ENCODE assay signal across 8 cellular contexts in the genomic region with DNA sequence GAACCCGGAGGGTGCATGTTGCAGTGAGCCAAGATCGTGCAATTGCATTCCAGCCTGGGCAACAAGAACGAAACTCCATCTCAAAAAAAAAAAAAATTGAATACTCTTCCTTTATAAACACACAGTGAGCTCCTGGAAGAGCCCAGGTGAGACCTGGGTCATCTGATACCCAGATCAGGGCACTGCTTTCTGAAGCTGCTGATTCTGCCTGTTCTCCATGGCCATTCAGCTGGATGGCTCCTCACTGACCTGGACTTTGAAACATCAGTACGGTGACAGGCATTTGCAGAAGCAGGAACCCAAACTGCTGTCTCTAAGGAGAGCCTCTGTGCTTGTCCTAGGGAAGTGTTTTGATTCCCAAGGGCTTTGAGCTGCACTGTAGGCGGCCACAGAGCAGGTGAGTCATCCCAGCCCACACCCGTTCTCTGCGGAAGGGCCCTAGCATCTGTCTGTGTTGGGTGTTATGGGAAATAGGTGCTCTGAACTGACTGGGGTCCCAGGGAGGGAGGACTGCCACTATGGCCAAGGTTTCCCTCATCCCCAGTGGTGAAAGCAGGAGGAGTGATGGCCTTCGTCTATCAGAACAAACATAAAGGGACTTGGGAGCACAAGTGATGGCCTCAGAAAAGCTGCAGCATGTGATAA.
DNase-seq lines count a peak whose midpoint lies in the region; ATAC-seq, FAIRE-seq and TF ChIP-seq lines count a peak whose summit lies in the region.

No MANE protein-coding gene starts in this region.

- H3K27me3 Mint-ChIP-seq in activated T-helper 2 cell treated with anti-CD3 and anti-CD28 coated beads, Interferon-gamma antibody, Interleukin-2, Interleukin-4, amounts not matched to agents 10 μg/mL and 5 μg/mL and 100 μg/mL, durations not matched to agents 14 hours and 24 hours and 36 hours (ENCODE audit: low read depth) = peaks cover 2% of the 10 kb centered on the region

- H3K9me3 Mint-ChIP-seq in activated T-helper 2 cell treated with anti-CD3 and anti-CD28 coated beads, Interferon-gamma antibody, Interleukin-2, Interleukin-4, amounts not matched to agents 10 μg/mL and 5 μg/mL and 100 μg/mL, durations not matched to agents 14 hours and 24 hours and 36 hours = no peaks in the 10 kb centered on the region

- H3K4me1 Mint-ChIP-seq in activated T-helper 2 cell treated with anti-CD3 and anti-CD28 coated beads, Interferon-gamma antibody, Interleukin-2, Interleukin-4, amounts not matched to agents 10 μg/mL and 5 μg/mL and 100 μg/mL, durations not matched to agents 14 hours and 24 hours and 36 hours (ENCODE audit: low read depth) = peaks cover 8% of the 10 kb centered on the region

- FAIRE-seq in K562 (lab: Jason Lieb, UNC) = peak; percentile 49

- peaks cover 3% of the 10 kb centered on the region for H3K9me1 ChIP-seq in K562 (ENCODE audit: control insufficient read depth, insufficient read depth, low read length)

- no peaks in the 10 kb centered on the region for H3K79me2 ChIP-seq in K562 (ENCODE audit: control insufficient read depth, insufficient read depth, low read length)

- H3K27ac Mint-ChIP-seq in activated T-helper 2 cell treated with anti-CD3 and anti-CD28 coated beads, Interferon-gamma antibody, Interleukin-2, Interleukin-4, amounts not matched to agents 10 μg/mL and 5 μg/mL and 100 μg/mL, durations not matched to agents 14 hours and 24 hours and 36 hours = no peak overlapping the region

- DNase-seq in NCI-H82 (lab: John Stamatoyannopoulos, UW) (peak; percentile 16), NCI-H82 treated with DMSO at 0.1 percent for 48 hours (lab: John Stamatoyannopoulos, UW; ENCODE audit: unreplicated experiment) (no peak), K562 (ENCODE audit: extremely low read depth in 1 of 4, low spot score in 3 of 4) (peak; percentile 29 to 37 (median 36)), putamen (ENCODE audit: low spot score) (peak; percentile 45), coronary artery (ENCODE audit: low spot score) (no peak), T-helper 1 cell (no peak)
- no peak for DNase-seq in activated T-helper 2 cell treated with anti-CD3 and anti-CD28 coated beads, Interferon-gamma antibody, Interleukin-2, Interleukin-4, amounts not matched to agents 10 μg/mL and 5 μg/mL and 100 μg/mL, durations not matched to agents 14 hours and 24 hours and 36 hours (ENCODE audit: low spot score)

- no peaks in the 10 kb centered on the region for H3K36me3 Mint-ChIP-seq in activated T-helper 2 cell treated with anti-CD3 and anti-CD28 coated beads, Interferon-gamma antibody, Interleukin-2, Interleukin-4, amounts not matched to agents 10 μg/mL and 5 μg/mL and 100 μg/mL, durations not matched to agents 14 hours and 24 hours and 36 hours (ENCODE audit: low read depth)

- BruUV-seq in K562 (replicated peaks; lab: Mats Ljungman, UMichigan) = no TSS peak

- H3K4me1 ChIP-seq in K562 (replicated peaks in 1 of 2; ENCODE audit: control insufficient read depth in 2 of 2, insufficient read depth in 2 of 2, low read length in 2 of 2) = peaks cover 3 to 16% of the 10 kb centered on the region in 2 experiments; a peak in 3 of 5 replicates

- H3K4me3 Mint-ChIP-seq in activated T-helper 2 cell treated with anti-CD3 and anti-CD28 coated beads, Interferon-gamma antibody, Interleukin-2, Interleukin-4, amounts not matched to agents 10 μg/mL and 5 μg/mL and 100 μg/mL, durations not matched to agents 14 hours and 24 hours and 36 hours (ENCODE audit: low read depth) = no peak overlapping the region

- H3K36me3 ChIP-seq in K562 (ENCODE audit: control insufficient read depth, insufficient read depth, low read length) = no peaks in the 10 kb centered on the region

- CTCF ChIA-PET in K562 (lab: Yijun Ruan, JAX; ENCODE audit: low intra/inter-chr PET ratio) = no interaction called here

- no peak overlapping the region for H3K4me2 ChIP-seq in K562 (ENCODE audit: insufficient read depth, low read length)

- H4K20me1 ChIP-seq in K562 (replicated peaks; ENCODE audit: control insufficient read depth, insufficient read depth, low read length) = no peaks in the 10 kb centered on the region

- intact Hi-C loops in K562 (cut with micrococcal nuclease) = no loop called here
- intact Hi-C loops in activated T-helper 2 cell treated with anti-CD3 and anti-CD28 coated beads, Interferon-gamma antibody, Interleukin-2, Interleukin-4, amounts not matched to agents 10 μg/mL and 5 μg/mL and 100 μg/mL, durations not matched to agents 14 hours and 24 hours and 36 hours (cut with micrococcal nuclease) = no loop called here

- POLR2A ChIA-PET in K562 (lab: Yijun Ruan, JAX) = interaction anchor here (0.5 to 1.4 kb wide), 3 partner anchors 15 to 126 kb away, joined by 3 to 8 read pairs (median 4); no protein-coding TSS in a partner anchor

- in situ Hi-C loops in K562 (cut with MboI) = no loop called here

- 7% methylated on average over 8 of the region's 8 CpGs for WGBS in K562 (ENCODE audit: insufficient coverage, low coverage, missing lambda C conversion rate)

- H3K27ac ChIP-seq in K562 (ENCODE audit: extremely low read depth, low read depth, low read length) (no peak overlapping the region), coronary artery (no peak overlapping the region)

- H3K4me3 ChIP-seq in K562 = no peak overlapping the region
- H3K4me3 ChIP-seq in coronary artery = no peak overlapping the region

- TF ChIP-seq POLR2A in K562 (conservative IDR thresholded peaks at IDR 0.05) = no peak

- H3K27me3 ChIP-seq in K562 (ENCODE audit: control insufficient read depth in 2 of 2, insufficient read depth in 2 of 2, low read length in 2 of 2) = peaks cover 3 to 7% of the 10 kb centered on the region in 2 experiments; a peak in 4 of 5 replicates

- TF ChIP-seq RAD21 in Ishikawa (IDR thresholded peaks at IDR 0.05; ENCODE audit: low read depth) = no peak
- no peak for TF ChIP-seq RAD21 in K562 (CRISPR knock-in tag; conservative IDR thresholded peaks at IDR 0.05 in 1 of 2, IDR thresholded peaks at IDR 0.05 in 1 of 2)

- no peak for TF ChIP-seq CTCF in K562 (IDR thresholded peaks at IDR 0.05 in 2 of 3, conservative IDR thresholded peaks at IDR 0.05 in 1 of 3; ENCODE audit: insufficient read depth in 2 of 3, low read depth in 1 of 3, low read length in 3 of 3)
- no peak for TF ChIP-seq CTCF in coronary artery (IDR thresholded peaks at IDR 0.05)

- peak; percentile 73 for ATAC-seq in K562

- H3K9ac ChIP-seq in K562 (ENCODE audit: insufficient read depth in 1 of 2, low read depth in 2 of 2, low read length in 2 of 2) = peak overlapping the region in 1 of 2 experiments; percentile 29; a peak in 1 of 4 replicates

- no peak overlapping the region for H2AFZ ChIP-seq in K562 (ENCODE audit: low read depth, low read length)

- no peaks in the 10 kb centered on the region for H3K9me3 ChIP-seq in K562 (replicated peaks; ENCODE audit: control insufficient read depth, insufficient read depth, low read depth, low read length)

- TF ChIP-seq EP300 in Ishikawa (IDR thresholded peaks at IDR 0.05; ENCODE audit: borderline replicate concordance) (no peak), K562 (IDR thresholded peaks at IDR 0.05; ENCODE audit: low read length) (no peak)

TF ChIP-seq in Ishikawa, 13 proteins besides CTCF, POLR2A, EP300 and RAD21:
- TF ChIP-seq EGR1 (IDR thresholded peaks at IDR 0.05) = no peak
- TF ChIP-seq TAF1 (IDR thresholded peaks at IDR 0.05; ENCODE audit: low read depth) = no peak
- no peak for TF ChIP-seq NFIC (IDR thresholded peaks at IDR 0.05)
- TF ChIP-seq TEAD4 (IDR thresholded peaks at IDR 0.05) = 0 out of 2 replicates have a peak, but pooled peaks have one; percentile 41

TF ChIP-seq in K562, 482 proteins besides CTCF, POLR2A, EP300 and RAD21 (continues in another document):
- TF ChIP-seq SPI1 (IDR thresholded peaks at IDR 0.05; ENCODE audit: borderline replicate concordance, low read depth, low read length) = 0 out of 2 replicates have a peak, but pooled peaks have one; percentile 7
- TF ChIP-seq CBFA2T3 (IDR thresholded peaks at IDR 0.05) = 0 out of 2 replicates have a peak, but pooled peaks have one; percentile 11
- no peak for TF ChIP-seq BRD4 (IDR thresholded peaks at IDR 0.05)
- TF ChIP-seq CHD1 (IDR thresholded peaks at IDR 0.05; ENCODE audit: low read length) = no peak
- TF ChIP-seq ZNF263 (CRISPR knock-in tag; IDR thresholded peaks at IDR 0.05; ENCODE audit: borderline replicate concordance) = peak; percentile 61; the same call in 1 of the 2 replicates
- TF ChIP-seq CTBP1 (IDR thresholded peaks at IDR 0.05; ENCODE audit: borderline replicate concordance) = peak; percentile 58; the same call in 1 of the 2 replicates
- TF ChIP-seq FOSL1 (tag; conservative IDR thresholded peaks at IDR 0.05) = peak; percentile 68; the same call in 1 of the 2 replicates
- no peak for TF ChIP-seq HES1 (IDR thresholded peaks at IDR 0.05; ENCODE audit: low read depth)
- no peak for TF ChIP-seq ZNF644 (tag; IDR thresholded peaks at IDR 0.05; ENCODE audit: low read depth)
- peak; percentile 80 for TF ChIP-seq JUN (IDR thresholded peaks at IDR 0.05; ENCODE audit: borderline replicate concordance, low read depth, low read length)
- TF ChIP-seq JUN (CRISPR knock-in tag; IDR thresholded peaks at IDR 0.05; ENCODE audit: borderline replicate concordance) = no peak
- TF ChIP-seq, protein P1, sequence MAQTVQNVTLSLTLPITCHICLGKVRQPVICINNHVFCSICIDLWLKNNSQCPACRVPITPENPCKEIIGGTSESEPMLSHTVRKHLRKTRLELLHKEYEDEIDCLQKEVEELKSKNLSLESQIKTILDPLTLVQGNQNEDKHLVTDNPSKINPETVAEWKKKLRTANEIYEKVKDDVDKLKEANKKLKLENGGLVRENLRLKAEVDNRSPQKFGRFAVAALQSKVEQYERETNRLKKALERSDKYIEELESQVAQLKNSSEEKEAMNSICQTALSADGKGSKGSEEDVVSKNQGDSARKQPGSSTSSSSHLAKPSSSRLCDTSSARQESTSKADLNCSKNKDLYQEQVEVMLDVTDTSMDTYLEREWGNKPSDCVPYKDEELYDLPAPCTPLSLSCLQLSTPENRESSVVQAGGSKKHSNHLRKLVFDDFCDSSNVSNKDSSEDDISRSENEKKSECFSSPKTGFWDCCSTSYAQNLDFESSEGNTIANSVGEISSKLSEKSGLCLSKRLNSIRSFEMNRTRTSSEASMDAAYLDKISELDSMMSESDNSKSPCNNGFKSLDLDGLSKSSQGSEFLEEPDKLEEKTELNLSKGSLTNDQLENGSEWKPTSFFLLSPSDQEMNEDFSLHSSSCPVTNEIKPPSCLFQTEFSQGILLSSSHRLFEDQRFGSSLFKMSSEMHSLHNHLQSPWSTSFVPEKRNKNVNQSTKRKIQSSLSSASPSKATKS (CRISPR knock-in tag; IDR thresholded peaks at IDR 0.05) = no peak

Comparison
In these comparisons a context has a peak if more than half of its experiments do, and no peak if none do; other contexts are left out.
1. DNase-seq: peak in NCI-H82 (single experiment), K562 (4 of 4) and putamen (single experiment); none in NCI-H82 treated with DMSO at 0.1 percent for 48 hours (single experiment), coronary artery (single experiment), activated T-helper 2 cell treated with anti-CD3 and anti-CD28 coated beads, Interferon-gamma antibody, Interleukin-2, Interleukin-4, amounts not matched to agents 10 μg/mL and 5 μg/mL and 100 μg/mL, durations not matched to agents 14 hours and 24 hours and 36 hours (single experiment) and T-helper 1 cell (0 of 5).